In genomic region chr1:117000142-117000541, GRCh38 we compare ENCODE assay signal across 19 cellular contexts. TPM values are rescaled to one million over a fixed set of nuclear protein-coding genes. Genes with fewer than 3 reads are reported as not detected.
DNase-seq lines count a peak whose midpoint lies in the region; ATAC-seq and TF ChIP-seq lines count a peak whose summit lies in the region.
"Had no signal": no experiment of that assay in that cellular context is flagged by ENCODE, and none has a peak within 500 bp of the region (broad histone marks: within the 10 kb centered on the region; RNA-seq: fewer than 3 reads in every experiment).

No MANE protein-coding gene starts in this region.

- DNase-seq in T-helper 1 cell, result no peak
- DNase-seq in Calu3, result no peak
- no peak for DNase-seq in activated CD8-positive, alpha-beta T cell treated with anti-CD3 and anti-CD28 coated beads for 36 hours
- DNase-seq in naive thymus-derived CD4-positive, alpha-beta T cell, result no peak
- DNase-seq in nucleus accumbens (lab: John Stamatoyannopoulos, UW), result no peak
- DNase-seq in NCI-H1436 treated with DMSO at 0.1 percent for 48 hours (lab: John Stamatoyannopoulos, UW), result no peak
- DNase-seq: 8988T, DMS79, GDM1, KG1, NCI-H1048, NCI-H2227 treated with DMSO at 0.1 percent for 48 hours, NCI-H524 treated with DMSO at 0.1 percent for 48 hours had no signal

- no peaks in the 10 kb centered on the region for H3K9me3 ChIP-seq in naive thymus-derived CD4-positive, alpha-beta T cell (ENCODE audit: control insufficient read depth in 2 of 3, low read length in 3 of 3)

- peaks cover 25% of the 10 kb centered on the region for H3K4me1 Mint-ChIP-seq in T-helper 1 cell treated with Interleukin-12 subunit alpha and Interleukin-12 subunit beta and Interleukin-4 antibody, amounts not matched to agents 30 μg/mL and 1 μg/mL, for 36 hours (ENCODE audit: low read depth)
- peaks cover 37% of the 10 kb centered on the region for H3K4me1 Mint-ChIP-seq in Calu3 (ENCODE audit: low read depth, unreplicated experiment)
- H3K4me1 Mint-ChIP-seq in activated CD8-positive, alpha-beta T cell treated with anti-CD3 and anti-CD28 coated beads for 36 hours (ENCODE audit: low read depth), result peaks cover 49% of the 10 kb centered on the region
- H3K4me1 Mint-ChIP-seq in naive thymus-derived CD4-positive, alpha-beta T cell, result peaks cover 27 to 63% (median 48%) of the 10 kb centered on the region in 7 donors

- H3K4me3 ChIP-seq in naive thymus-derived CD4-positive, alpha-beta T cell (ENCODE audit: low read length), result no peak overlapping the region
- H3K4me3 ChIP-seq: GM12878, SK-N-MC had no signal

- no peaks in the 10 kb centered on the region for H3K36me3 ChIP-seq in naive thymus-derived CD4-positive, alpha-beta T cell (ENCODE audit: control insufficient read depth in 2 of 3, insufficient read depth in 3 of 3, low read length in 3 of 3)

- no peaks in the 10 kb centered on the region for H3K27me3 ChIP-seq in naive thymus-derived CD4-positive, alpha-beta T cell (ENCODE audit: control insufficient read depth in 2 of 2, insufficient read depth in 2 of 2, low read length in 2 of 2)

- POLR2A ChIA-PET in activated CD8-positive, alpha-beta T cell treated with anti-CD3 and anti-CD28 coated beads for 36 hours (lab: Charles Lee), result interaction anchor here (1.8 to 1.9 kb wide), 2 partner anchors 13 to 60 kb away, joined by 6 to 8 read pairs; partner anchors contain the start of gene TTF2
- POLR2A ChIA-PET in naive thymus-derived CD4-positive, alpha-beta T cell (lab: Charles Lee), result interaction anchor here (0.6 to 2.8 kb wide), 9 partner anchors 8 to 262 kb away, joined by 3 to 23 read pairs (median 7); partner anchors contain the start of gene TTF2

- H3K27ac Mint-ChIP-seq in T-helper 1 cell treated with Interleukin-12 subunit alpha and Interleukin-12 subunit beta and Interleukin-4 antibody, amounts not matched to agents 30 μg/mL and 1 μg/mL, for 36 hours, result peak overlapping the region; percentile 28
- H3K27ac Mint-ChIP-seq in Calu3 (ENCODE audit: unreplicated experiment), result peak overlapping the region; percentile 36
- H3K27ac Mint-ChIP-seq in activated CD8-positive, alpha-beta T cell treated with anti-CD3 and anti-CD28 coated beads for 36 hours, result peak overlapping the region; percentile 89
- peak overlapping the region; percentile 78 to 95 (median 87) for H3K27ac Mint-ChIP-seq in naive thymus-derived CD4-positive, alpha-beta T cell

- peaks cover 4% of the 10 kb centered on the region for H3K9me3 Mint-ChIP-seq in T-helper 1 cell treated with Interleukin-12 subunit alpha and Interleukin-12 subunit beta and Interleukin-4 antibody, amounts not matched to agents 30 μg/mL and 1 μg/mL, for 36 hours
- H3K9me3 Mint-ChIP-seq in Calu3 (ENCODE audit: low read depth, unreplicated experiment), result no peaks in the 10 kb centered on the region
- H3K9me3 Mint-ChIP-seq in activated CD8-positive, alpha-beta T cell treated with anti-CD3 and anti-CD28 coated beads for 36 hours, result peaks cover 8% of the 10 kb centered on the region
- H3K9me3 Mint-ChIP-seq in naive thymus-derived CD4-positive, alpha-beta T cell, result peaks cover 0 to 5% (median 0%) of the 10 kb centered on the region in 11 donors

- H3K36me3 Mint-ChIP-seq in T-helper 1 cell treated with Interleukin-12 subunit alpha and Interleukin-12 subunit beta and Interleukin-4 antibody, amounts not matched to agents 30 μg/mL and 1 μg/mL, for 36 hours (ENCODE audit: low read depth), result peaks cover 4% of the 10 kb centered on the region
- peaks cover 12% of the 10 kb centered on the region for H3K36me3 Mint-ChIP-seq in Calu3 (ENCODE audit: insufficient read depth, unreplicated experiment)
- peaks cover 6% of the 10 kb centered on the region for H3K36me3 Mint-ChIP-seq in activated CD8-positive, alpha-beta T cell treated with anti-CD3 and anti-CD28 coated beads for 36 hours (ENCODE audit: low read depth)
- peaks cover 0 to 10% (median 0%) of the 10 kb centered on the region in 5 donors for H3K36me3 Mint-ChIP-seq in naive thymus-derived CD4-positive, alpha-beta T cell

- intact Hi-C loops in Calu3 (cut with micrococcal nuclease; ENCODE audit: unreplicated experiment), result no loop called here
- intact Hi-C loops in activated CD8-positive, alpha-beta T cell treated with anti-CD3 and anti-CD28 coated beads for 36 hours (cut with micrococcal nuclease), result loop anchor here (5.0 to 10.0 kb wide), 3 partner anchors 57 to 665 kb away; no protein-coding TSS in a partner anchor
- intact Hi-C loops in naive thymus-derived CD4-positive, alpha-beta T cell (cut with micrococcal nuclease), result loop anchor here (2.0 to 10.0 kb wide), 7 partner anchors 13 to 835 kb away; partner anchors contain the start of genes ATP1A1 (in 1 of the 2), MAN1A2 (in 1 of the 2) and TENT5C (in 1 of the 2)

- no peak overlapping the region for H3K27ac ChIP-seq in naive thymus-derived CD4-positive, alpha-beta T cell (ENCODE audit: low read depth, low read length)
- H3K27ac ChIP-seq: SK-N-MC had no signal

- no TSS peak for BruUV-seq in Calu3 (replicated peaks; lab: Mats Ljungman, UMichigan)

- no peak for TF ChIP-seq CTCF in Calu3 (IDR thresholded peaks at IDR 0.05; ENCODE audit: unreplicated experiment)
- no peak for TF ChIP-seq CTCF in activated CD8-positive, alpha-beta T cell treated with anti-CD3 and anti-CD28 coated beads for 36 hours (IDR thresholded peaks at IDR 0.05)

- H3K4me3 Mint-ChIP-seq in T-helper 1 cell treated with Interleukin-12 subunit alpha and Interleukin-12 subunit beta and Interleukin-4 antibody, amounts not matched to agents 30 μg/mL and 1 μg/mL, for 36 hours, result no peak overlapping the region
- no peak overlapping the region for H3K4me3 Mint-ChIP-seq in Calu3 (ENCODE audit: low read depth, unreplicated experiment)
- no peak overlapping the region for H3K4me3 Mint-ChIP-seq in activated CD8-positive, alpha-beta T cell treated with anti-CD3 and anti-CD28 coated beads for 36 hours
- H3K4me3 Mint-ChIP-seq in naive thymus-derived CD4-positive, alpha-beta T cell, result peak overlapping the region in 4 of 10 donors; percentile 20 to 72 (median 42)

- no peak for ATAC-seq in activated CD8-positive, alpha-beta T cell treated with anti-CD3 and anti-CD28 coated beads for 36 hours
- no peak for ATAC-seq in naive thymus-derived CD4-positive, alpha-beta T cell
- no peak for ATAC-seq in GM18511 (IDR thresholded peaks at IDR 0.05; ENCODE audit: unreplicated experiment)
- ATAC-seq: GM12878, HepG2, Panc1 had no signal

- CTCF ChIA-PET in Calu3 (lab: Charles Lee), result no interaction called here
- CTCF ChIA-PET in activated CD8-positive, alpha-beta T cell treated with anti-CD3 and anti-CD28 coated beads for 36 hours (lab: Charles Lee), result interaction anchor here (0.6 to 2.1 kb wide), 2 partner anchors 275 to 426 kb away, joined by 3 to 4 read pairs; no protein-coding TSS in a partner anchor
- CTCF ChIA-PET in naive thymus-derived CD4-positive, alpha-beta T cell (lab: Charles Lee), result interaction anchor here (0.6 to 2.2 kb wide), 2 partner anchors 13 to 54 kb away, joined by 6 to 12 read pairs; no protein-coding TSS in a partner anchor

- H3K27me3 Mint-ChIP-seq in T-helper 1 cell treated with Interleukin-12 subunit alpha and Interleukin-12 subunit beta and Interleukin-4 antibody, amounts not matched to agents 30 μg/mL and 1 μg/mL, for 36 hours (ENCODE audit: low read depth), result no peaks in the 10 kb centered on the region
- no peaks in the 10 kb centered on the region for H3K27me3 Mint-ChIP-seq in Calu3 (ENCODE audit: unreplicated experiment)
- no peaks in the 10 kb centered on the region for H3K27me3 Mint-ChIP-seq in activated CD8-positive, alpha-beta T cell treated with anti-CD3 and anti-CD28 coated beads for 36 hours
- H3K27me3 Mint-ChIP-seq in naive thymus-derived CD4-positive, alpha-beta T cell, result no peaks in the 10 kb centered on the region

- peaks cover 0 to 43% of the 10 kb centered on the region in 2 donors for H3K4me1 ChIP-seq in naive thymus-derived CD4-positive, alpha-beta T cell (ENCODE audit: control insufficient read depth in 2 of 2, insufficient read depth in 2 of 2, low read length in 2 of 2)

RNA-seq across cellular contexts. Expression of gene CD101, which starts 1.4 kb away (rescaled TPM):
- total RNA-seq in Calu3 (2022), result 0.31 and 0.76 TPM in 2 replicates
- total RNA-seq in activated CD8-positive, alpha-beta T cell treated with anti-CD3 and anti-CD28 coated beads for 36 hours, result 1 to 10 TPM; 2.5 to 3.2 TPM
- 10 to 100 TPM in 3 of 5 experiments, 1 to 10 TPM in 2; 3.9 to 15.4 (median 10.3) TPM for total RNA-seq in naive thymus-derived CD4-positive, alpha-beta T cell
- polyA plus RNA-seq in naive thymus-derived CD4-positive, alpha-beta T cell, result 1 to 10 TPM; 5.8 to 9.9 TPM

RNA-seq across cellular contexts. Expression of gene TTF2, which starts 60.0 kb away (rescaled TPM):
- 46.6 and 49.6 TPM in 2 replicates for total RNA-seq in Calu3 (2022)
- 100 to 1,000 TPM; 126 to 127 TPM for total RNA-seq in activated CD8-positive, alpha-beta T cell treated with anti-CD3 and anti-CD28 coated beads for 36 hours
- 10 to 100 TPM; 27.6 to 74.4 (median 35.2) TPM for total RNA-seq in naive thymus-derived CD4-positive, alpha-beta T cell
- polyA plus RNA-seq in naive thymus-derived CD4-positive, alpha-beta T cell, result 10 to 100 TPM in 1 of 2 donors, 1 to 10 TPM in 1; 9.1 to 10.1 TPM

Comparison
In these comparisons a context has a peak if more than half of its experiments do, and no peak if none do; other contexts are left out.
1. H3K27ac Mint-ChIP-seq: peak in every context shown above with its lines; median percentile 89 in activated CD8-positive, alpha-beta T cell treated with anti-CD3 and anti-CD28 coated beads for 36 hours; 87 in naive thymus-derived CD4-positive, alpha-beta T cell; 36 in Calu3; 28 in T-helper 1 cell treated with Interleukin-12 subunit alpha and Interleukin-12 subunit beta and Interleukin-4 antibody, amounts not matched to agents 30 μg/mL and 1 μg/mL, for 36 hours.